In the genomic region with DNA sequence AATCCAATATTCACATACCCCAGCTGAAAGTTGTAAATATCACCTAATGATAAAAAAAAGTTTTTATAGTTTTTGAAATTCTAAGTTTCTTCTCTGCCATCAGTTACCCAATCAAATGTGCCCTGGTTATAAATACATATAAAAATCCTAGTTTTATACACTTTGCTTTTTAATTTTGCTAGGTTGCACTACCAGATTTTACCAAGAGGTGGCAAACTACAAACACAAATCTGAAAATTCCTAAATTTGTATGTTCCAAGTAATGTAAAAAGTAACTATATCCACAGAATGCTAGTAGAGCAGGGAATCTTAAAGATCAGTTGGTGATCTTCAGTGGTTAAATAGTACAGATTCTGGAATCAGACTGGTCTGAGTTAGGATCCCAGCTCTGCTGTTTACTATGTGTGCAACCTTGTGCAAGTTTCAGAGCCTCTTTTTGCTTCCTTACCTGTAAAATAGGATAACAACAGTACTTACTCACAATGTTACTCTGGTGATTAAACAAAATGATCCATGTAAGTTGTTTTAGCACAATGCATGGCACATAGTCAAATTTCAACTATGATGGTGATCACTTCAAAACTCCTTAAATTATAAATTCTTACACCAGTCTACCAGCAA, we compare ENCODE assay signal across 8 cellular contexts. TPM values are rescaled to one million over a fixed set of nuclear protein-coding genes. Genes with fewer than 3 reads are reported as not detected.
DNase-seq lines count a peak whose midpoint lies in the region; ATAC-seq and TF ChIP-seq lines count a peak whose summit lies in the region.

No MANE protein-coding gene starts in this region.

- CTCF ChIA-PET in RWPE1 (lab: Yijun Ruan, JAX), result interaction anchor here (0.6 to 1.4 kb wide), 5 partner anchors 10 to 423 kb away, joined by 3 to 8 read pairs (median 4); no protein-coding TSS in a partner anchor

- H3K9me3 ChIP-seq in cardiac muscle cell (ENCODE audit: low read depth), result no peaks in the 10 kb centered on the region
- H3K9me3 ChIP-seq in stomach, result no peaks in the 10 kb centered on the region

- no peak for ATAC-seq in Right ventricle myocardium superior (ENCODE audit: poor library complexity)
- ATAC-seq in HG03460 (IDR thresholded peaks at IDR 0.05; ENCODE audit: unreplicated experiment), result no peak
- ATAC-seq in GM18519 (IDR thresholded peaks at IDR 0.05; ENCODE audit: low FRiP score, unreplicated experiment), result no peak

- no peak overlapping the region for H3K27ac ChIP-seq in cardiac muscle cell
- H3K27ac ChIP-seq in RWPE1, result no peak overlapping the region
- no peak overlapping the region for H3K27ac ChIP-seq in stomach

- H3K27me3 ChIP-seq in cardiac muscle cell, result no peaks in the 10 kb centered on the region
- no peaks in the 10 kb centered on the region for H3K27me3 ChIP-seq in stomach

- DNase-seq in cardiac muscle cell (ENCODE audit: low read depth in 1 of 2, low spot score in 1 of 2) (peak in 1 of 2 donors; percentile 64), Right ventricle myocardium superior (no peak), RWPE1 (ENCODE audit: low spot score) (peak; percentile 20), fibroblast of villous mesenchyme (ENCODE audit: low read depth) (peak; percentile 58), stomach (no peak), NCI-H1930 (lab: John Stamatoyannopoulos, UW) (no peak)

- peak; percentile 72 for TF ChIP-seq CTCF in cardiac muscle cell (IDR thresholded peaks at IDR 0.05; ENCODE audit: low read depth, low read length)
- peak; percentile 87 for TF ChIP-seq CTCF in RWPE1 (conservative IDR thresholded peaks at IDR 0.05; ENCODE audit: low read depth)
- peak; percentile 66 for TF ChIP-seq CTCF in fibroblast of villous mesenchyme (IDR thresholded peaks at IDR 0.05; ENCODE audit: insufficient read depth, low read depth, low read length)
- TF ChIP-seq CTCF in stomach (IDR thresholded peaks at IDR 0.05), result peak in 5 of 7 experiments; percentile 22 to 92 (median 74)

- intact Hi-C loops in Right ventricle myocardium superior (cut with DNase I) (no loop called here), stomach (cut with DNase I; ENCODE audit: low total_unique reads) (loop anchor here (5.0 to 10.0 kb wide), 2 partner anchors 202 to 229 kb away; a partner anchor contains a TSS)

- TF ChIP-seq POLR2A in stomach (IDR thresholded peaks at IDR 0.05), result no peak

- POLR2A ChIA-PET in RWPE1 (lab: Yijun Ruan, JAX; ENCODE audit: low non-redundant PET), result no interaction called here

- TF ChIP-seq EP300 in stomach (IDR thresholded peaks at IDR 0.05), result no peak

- H3K4me3 ChIP-seq in cardiac muscle cell (no peak overlapping the region), fibroblast of villous mesenchyme (ENCODE audit: low read depth, low read length) (no peak overlapping the region), stomach (no peak overlapping the region)

- H3K36me3 ChIP-seq in cardiac muscle cell (no peaks in the 10 kb centered on the region), stomach (peaks cover 0 to 12% (median 2%) of the 10 kb centered on the region in 4 donors)

- H3K4me1 ChIP-seq in cardiac muscle cell (ENCODE audit: low read depth) (peaks cover 3% of the 10 kb centered on the region), stomach (peaks cover 0 to 38% (median 6%) of the 10 kb centered on the region in 4 donors)

RNA-seq across cellular contexts. Expression of a gene that starts 11.0 kb away (rescaled TPM):
- 22.8 and 47.8 TPM in 2 replicates for total RNA-seq in cardiac muscle cell
- 10.2 and 21.2 TPM in 2 replicates for polyA plus RNA-seq in cardiac muscle cell
- 27.9 TPM for total RNA-seq in Right ventricle myocardium superior
- 58.3 and 69.5 TPM in 2 replicates for total RNA-seq in fibroblast of villous mesenchyme
- total RNA-seq in stomach, result 10 to 100 TPM; 23.7 to 92.8 (median 41.6) TPM
- 1 to 10 TPM; 4.0 to 6.3 (median 6.0) TPM for polyA plus RNA-seq in stomach

Comparison
In these comparisons a context has a peak if more than half of its experiments do, and no peak if none do; other contexts are left out.
1. DNase-seq: peak in RWPE1 (single experiment) and fibroblast of villous mesenchyme (single experiment); none in Right ventricle myocardium superior (single experiment), stomach (single experiment) and NCI-H1930 (0 of 2).
2. Peak in every context shown above with its lines, with median percentiles within 50 percentile points of each other: CTCF ChIP-seq.